In the genomic region with DNA sequence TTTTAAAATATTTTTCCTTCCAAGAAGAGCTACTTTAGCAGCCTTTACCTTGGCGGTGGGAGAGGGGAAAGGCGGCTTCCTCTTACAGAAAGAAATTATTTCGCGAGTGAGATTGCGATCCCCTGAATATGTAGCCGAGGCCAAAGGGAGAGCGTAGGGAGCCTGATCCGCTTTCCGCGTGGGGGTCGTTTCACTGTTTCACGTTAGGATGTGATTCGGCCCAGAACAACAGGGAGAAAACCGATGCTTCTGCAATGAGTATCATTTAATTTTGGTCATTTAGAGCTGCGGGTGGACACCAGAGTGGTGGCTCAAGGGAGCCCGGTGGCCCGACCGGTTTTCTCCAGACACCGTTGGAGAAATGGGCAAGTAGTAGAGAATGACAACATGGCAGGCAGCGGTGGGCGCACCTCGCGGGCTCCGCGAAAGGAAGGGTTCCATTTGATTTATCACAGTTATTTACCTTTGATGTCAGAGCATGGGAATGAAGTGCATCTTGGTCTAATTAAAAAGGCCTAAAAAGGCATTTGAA, we compare ENCODE assay signal across 1 cellular context.
TF ChIP-seq lines count a peak whose summit lies in the region.

No MANE protein-coding gene starts in this region.

TF ChIP-seq in HEK293T, 16 proteins besides CTCF, POLR2A, EP300 and RAD21:
- TF ChIP-seq ZNF384 (IDR thresholded peaks at IDR 0.05), result no peak
- TF ChIP-seq FOXA1 (IDR thresholded peaks at IDR 0.05), result no peak
- no peak for TF ChIP-seq ELF4 (IDR thresholded peaks at IDR 0.05)
- no peak for TF ChIP-seq PKNOX1 (IDR thresholded peaks at IDR 0.05)
- no peak for TF ChIP-seq SUZ12 (IDR thresholded peaks at IDR 0.05)
- no peak for TF ChIP-seq SP1 (IDR thresholded peaks at IDR 0.05)
- no peak for TF ChIP-seq HDGF (IDR thresholded peaks at IDR 0.05; ENCODE audit: borderline replicate concordance)
- TF ChIP-seq LEF1 (IDR thresholded peaks at IDR 0.05; ENCODE audit: borderline replicate concordance), result no peak
- no peak for TF ChIP-seq CTBP1 (IDR thresholded peaks at IDR 0.05; ENCODE audit: borderline replicate concordance)
- no peak for TF ChIP-seq FOXK2 (IDR thresholded peaks at IDR 0.05)
- TF ChIP-seq TARDBP (IDR thresholded peaks at IDR 0.05), result no peak
- no peak for TF ChIP-seq FOXM1 (IDR thresholded peaks at IDR 0.05; ENCODE audit: borderline replicate concordance)
- TF ChIP-seq BHLHE40 (IDR thresholded peaks at IDR 0.05; ENCODE audit: borderline replicate concordance), result no peak
- no peak for TF ChIP-seq ARNT (IDR thresholded peaks at IDR 0.05)
- no peak for TF ChIP-seq NFRKB (IDR thresholded peaks at IDR 0.05)
- TF ChIP-seq L3MBTL2 (conservative IDR thresholded peaks at IDR 0.05), result no peak
